ENCODE assay signal across 19 cellular contexts in genomic region chr9:21570643-21571275, GRCh38.
"Had no signal": no experiment of that assay in that cellular context is flagged by ENCODE, and none has a peak within 500 bp of the region (broad histone marks: within the 10 kb centered on the region; RNA-seq: fewer than 3 reads in every experiment).

No MANE protein-coding gene starts in this region.

- H3K4me3 ChIP-seq: dorsolateral prefrontal cortex, neural progenitor cell, psoas muscle, skin epidermis, tibial nerve, uterus had no signal

- ATAC-seq: activated CD4-positive, alpha-beta T cell treated with anti-CD3 and anti-CD28 coated beads for 36 hours; activated CD8-positive, alpha-beta memory T cell treated with anti-CD3 and anti-CD28 coated beads, Interleukin-2, amount 10 ng/mL, durations not matched to agents 7 days and 5 days; left cardiac atrium; naive thymus-derived CD4-positive, alpha-beta T cell; psoas muscle; right cardiac atrium; WTC11 had no signal

- H3K27ac ChIP-seq: dorsolateral prefrontal cortex, neural progenitor cell, psoas muscle, skin epidermis, tibial nerve, uterus had no signal

- H3K36me3 ChIP-seq: neural progenitor cell, tibial nerve, uterus had no signal

- DNase-seq: activated CD4-positive, alpha-beta T cell treated with anti-CD3 and anti-CD28 coated beads for 36 hours; activated CD4-positive, alpha-beta T cell treated with anti-CD3 and anti-CD28 coated beads, Interleukin-2, amount 50 U/mL, for 48 hours; activated CD8-positive, alpha-beta memory T cell treated with anti-CD3 and anti-CD28 coated beads, Interleukin-2, amount 10 ng/mL, durations not matched to agents 7 days and 5 days; activated naive CD4-positive, alpha-beta T cell; activated naive CD8-positive, alpha-beta T cell treated with anti-CD3 and anti-CD28 coated beads for 36 hours; amniotic stem cell; dorsolateral prefrontal cortex; left cardiac atrium; mesendoderm; naive thymus-derived CD4-positive, alpha-beta T cell; psoas muscle; right cardiac atrium; stimulated activated CD4-positive, alpha-beta T cell treated with anti-CD3 and anti-CD28 coated beads, Interleukin-15, amount 100 ng/mL, for 24 hours; stimulated activated CD4-positive, alpha-beta T cell treated with anti-CD3 and anti-CD28 coated beads, Interleukin-2, amount 100 ng/mL, for 48 hours; uterus had no signal

- H3K9me3 ChIP-seq: psoas muscle, tibial nerve, uterus had no signal

- H2AFZ ChIP-seq: neural progenitor cell had no signal

- H3K4me1 ChIP-seq: psoas muscle, uterus had no signal

- H3K27me3 ChIP-seq: neural progenitor cell, uterus had no signal

- H3K4me2 ChIP-seq: neural progenitor cell had no signal

- H3K9ac ChIP-seq: neural progenitor cell had no signal
